In genomic region chr18:74485860-74486849, GRCh38 we compare ENCODE assay signal across 1 cellular context.
TF ChIP-seq lines count a peak whose summit lies in the region.

No MANE protein-coding gene starts in this region.

TF ChIP-seq in IMR-90, 13 proteins besides CTCF, POLR2A, EP300 and RAD21 (continued from another document):
- TF ChIP-seq SMC3 (IDR thresholded peaks at IDR 0.05; ENCODE audit: low read depth, low read length) (no peak), ELK1 (IDR thresholded peaks at IDR 0.05; ENCODE audit: borderline replicate concordance, low read depth, low read length) (no peak), RCOR1 (IDR thresholded peaks at IDR 0.05; ENCODE audit: insufficient replicate concordance, low read length) (no peak), NFE2L2 (IDR thresholded peaks at IDR 0.05; ENCODE audit: low read depth, low read length) (no peak), CEBPB (IDR thresholded peaks at IDR 0.05; ENCODE audit: low read depth, low read length) (no peak), MXI1 (IDR thresholded peaks at IDR 0.05; ENCODE audit: borderline replicate concordance, low read depth, low read length) (no peak), MAZ (IDR thresholded peaks at IDR 0.05; ENCODE audit: borderline replicate concordance, low read depth, low read length) (no peak), FOS (IDR thresholded peaks at IDR 0.05; ENCODE audit: low read depth, low read length) (no peak), USF2 (IDR thresholded peaks at IDR 0.05; ENCODE audit: low read depth, low read length) (no peak), RFX5 (IDR thresholded peaks at IDR 0.05; ENCODE audit: low read depth, low read length) (no peak), MAFK (IDR thresholded peaks at IDR 0.05; ENCODE audit: low read depth, low read length) (no peak)
